Comparison of ENCODE assay signal across 8 cellular contexts in the genomic region with DNA sequence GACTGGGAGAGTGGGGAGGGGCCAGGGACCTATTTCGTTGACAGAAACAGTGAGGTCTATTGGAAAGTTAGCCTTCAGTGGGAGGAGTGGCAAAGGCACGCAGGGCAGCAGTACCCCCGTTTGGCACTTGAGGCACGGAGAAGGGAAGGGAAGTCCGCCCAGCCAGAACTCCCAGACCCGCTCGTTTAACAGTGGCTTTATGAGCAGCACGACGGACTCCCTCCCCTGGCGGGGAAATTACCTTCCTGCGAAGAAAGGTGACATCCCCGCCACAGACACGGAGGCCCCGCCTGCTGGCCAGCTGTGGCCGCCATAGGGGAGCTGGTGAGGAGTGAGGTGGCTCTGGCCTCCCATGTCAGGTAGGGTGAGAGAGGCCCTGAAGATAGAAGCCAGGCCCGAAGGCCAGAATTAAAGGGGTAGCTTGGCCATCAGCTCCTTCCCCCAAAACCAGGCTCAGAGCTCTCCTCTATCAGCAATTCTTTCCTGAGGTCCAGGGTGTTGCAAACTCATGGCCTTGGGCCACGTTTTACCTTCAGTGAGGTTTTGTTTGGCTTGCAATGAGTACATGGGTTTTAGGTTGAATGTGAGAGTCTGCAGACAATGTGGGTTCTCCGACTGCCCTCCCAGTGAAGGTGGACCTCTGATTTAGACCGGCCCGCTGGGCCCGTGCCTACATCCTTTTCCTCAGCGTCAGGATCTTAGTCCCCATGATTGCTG.
DNase-seq lines count a peak whose midpoint lies in the region; ATAC-seq and TF ChIP-seq lines count a peak whose summit lies in the region.

No MANE protein-coding gene starts in this region.

- H4K20me1 ChIP-seq in smooth muscle cell (ENCODE audit: low read depth) = no peaks in the 10 kb centered on the region

- DNase-seq in activated CD8-positive, alpha-beta T cell treated with anti-CD3 and anti-CD28 coated beads for 36 hours = peak; percentile 58
- no peak for DNase-seq in activated CD8-positive, alpha-beta T cell treated with anti-CD3 and anti-CD28 coated beads, Interleukin-2, amount 10 ng/mL, durations not matched to agents 7 days and 5 days
- DNase-seq in esophagus squamous epithelium (lab: John Stamatoyannopoulos, UW) (no peak), smooth muscle cell (lab: John Stamatoyannopoulos, UW; ENCODE audit: unreplicated experiment) (no peak), erythroblast (lab: John Stamatoyannopoulos, UW) (no peak), HFFc6 (no peak)

- no peaks in the 10 kb centered on the region for H3K36me3 ChIP-seq in HUES48 (ENCODE audit: control insufficient read depth, insufficient read depth, low read length)
- H3K36me3 ChIP-seq in esophagus squamous epithelium = no peaks in the 10 kb centered on the region
- no peaks in the 10 kb centered on the region for H3K36me3 ChIP-seq in smooth muscle cell (ENCODE audit: low read depth)

- intact Hi-C loops in activated CD8-positive, alpha-beta T cell treated with anti-CD3 and anti-CD28 coated beads for 36 hours (cut with micrococcal nuclease) = no loop called here
- intact Hi-C loops in esophagus squamous epithelium (cut with DNase I) = no loop called here

- no peak for ATAC-seq in activated CD8-positive, alpha-beta T cell treated with anti-CD3 and anti-CD28 coated beads for 36 hours
- ATAC-seq in activated CD8-positive, alpha-beta T cell treated with anti-CD3 and anti-CD28 coated beads, Interleukin-2, amount 10 ng/mL, durations not matched to agents 7 days and 5 days = no peak
- no peak for ATAC-seq in HG03196 (IDR thresholded peaks at IDR 0.05; ENCODE audit: unreplicated experiment)

- H3K9me3 Mint-ChIP-seq in activated CD8-positive, alpha-beta T cell treated with anti-CD3 and anti-CD28 coated beads for 36 hours = no peaks in the 10 kb centered on the region
- no peaks in the 10 kb centered on the region for H3K9me3 Mint-ChIP-seq in activated CD8-positive, alpha-beta T cell treated with anti-CD3 and anti-CD28 coated beads, Interleukin-2, amount 10 ng/mL, durations not matched to agents 7 days and 5 days (ENCODE audit: insufficient read depth)
- no peaks in the 10 kb centered on the region for H3K9me3 Mint-ChIP-seq in HFFc6

- peaks cover 8% of the 10 kb centered on the region for H3K36me3 Mint-ChIP-seq in activated CD8-positive, alpha-beta T cell treated with anti-CD3 and anti-CD28 coated beads for 36 hours (ENCODE audit: low read depth)
- H3K36me3 Mint-ChIP-seq in activated CD8-positive, alpha-beta T cell treated with anti-CD3 and anti-CD28 coated beads, Interleukin-2, amount 10 ng/mL, durations not matched to agents 7 days and 5 days (ENCODE audit: low read depth) = no peaks in the 10 kb centered on the region
- no peaks in the 10 kb centered on the region for H3K36me3 Mint-ChIP-seq in HFFc6 (ENCODE audit: low read depth)

- H3K9ac ChIP-seq in HUES48 (ENCODE audit: low read depth, low read length) (no peak overlapping the region), smooth muscle cell (ENCODE audit: low read depth) (peak overlapping the region; percentile 60)

- WGBS in esophagus squamous epithelium, 2 donors = 80 to 81% methylated on average over 11 to 16 of the region's 22 CpGs
- WGBS in smooth muscle cell (ENCODE audit: low lambda C conversion rate) = 66% methylated on average over 22 of the region's 22 CpGs

- peaks cover 5% of the 10 kb centered on the region for H3F3A ChIP-seq in smooth muscle cell (ENCODE audit: low read depth)

- CTCF ChIA-PET in activated CD8-positive, alpha-beta T cell treated with anti-CD3 and anti-CD28 coated beads for 36 hours (lab: Charles Lee) = interaction anchor here (1.0 to 1.6 kb wide), 3 partner anchors 75 to 279 kb away, joined by 3 to 5 read pairs (median 4); no protein-coding TSS in a partner anchor
- CTCF ChIA-PET in activated CD8-positive, alpha-beta T cell treated with anti-CD3 and anti-CD28 coated beads, Interleukin-2, amount 10 ng/mL, durations not matched to agents 7 days and 5 days (lab: Charles Lee) = interaction anchor here (1.1 kb wide), 1 partner anchor 17 kb away, joined by 3 read pairs; no protein-coding TSS in a partner anchor

- no peak overlapping the region for H2AFZ ChIP-seq in smooth muscle cell (ENCODE audit: low read depth)

- H3K4me2 ChIP-seq in smooth muscle cell = peak overlapping the region; percentile 84

- peaks cover 18% of the 10 kb centered on the region for H3K27me3 ChIP-seq in HUES48 (ENCODE audit: control insufficient read depth, insufficient read depth, low read length)
- peaks cover 0 to 66% (median 3%) of the 10 kb centered on the region in 4 donors for H3K27me3 ChIP-seq in esophagus squamous epithelium
- no peaks in the 10 kb centered on the region for H3K27me3 ChIP-seq in smooth muscle cell (ENCODE audit: low read depth)

- H3K9me3 ChIP-seq in HUES48 (ENCODE audit: control insufficient read depth, insufficient read depth, low read length) (no peaks in the 10 kb centered on the region), esophagus squamous epithelium (no peaks in the 10 kb centered on the region), smooth muscle cell (replicated peaks; ENCODE audit: low read depth) (no peaks in the 10 kb centered on the region)

- H3K27ac Mint-ChIP-seq in activated CD8-positive, alpha-beta T cell treated with anti-CD3 and anti-CD28 coated beads for 36 hours = no peak overlapping the region
- no peak overlapping the region for H3K27ac Mint-ChIP-seq in activated CD8-positive, alpha-beta T cell treated with anti-CD3 and anti-CD28 coated beads, Interleukin-2, amount 10 ng/mL, durations not matched to agents 7 days and 5 days
- H3K27ac Mint-ChIP-seq in HFFc6 = no peak overlapping the region

- TF ChIP-seq POLR2A in esophagus squamous epithelium (IDR thresholded peaks at IDR 0.05) (no peak), erythroblast (IDR thresholded peaks at IDR 0.05; ENCODE audit: low read length) (no peak)

- POLR2A ChIA-PET in activated CD8-positive, alpha-beta T cell treated with anti-CD3 and anti-CD28 coated beads for 36 hours (lab: Charles Lee) = interaction anchor here (0.7 to 1.2 kb wide), 3 partner anchors 12 to 138 kb away, joined by 3 to 4 read pairs (median 3); no protein-coding TSS in a partner anchor
- POLR2A ChIA-PET in activated CD8-positive, alpha-beta T cell treated with anti-CD3 and anti-CD28 coated beads, Interleukin-2, amount 10 ng/mL, durations not matched to agents 7 days and 5 days (lab: Charles Lee) = no interaction called here

- H3K27me3 Mint-ChIP-seq in activated CD8-positive, alpha-beta T cell treated with anti-CD3 and anti-CD28 coated beads for 36 hours = peaks cover 34% of the 10 kb centered on the region
- peaks cover 20% of the 10 kb centered on the region for H3K27me3 Mint-ChIP-seq in activated CD8-positive, alpha-beta T cell treated with anti-CD3 and anti-CD28 coated beads, Interleukin-2, amount 10 ng/mL, durations not matched to agents 7 days and 5 days (ENCODE audit: low read depth)
- H3K27me3 Mint-ChIP-seq in HFFc6 (ENCODE audit: insufficient read depth) = peaks cover 6% of the 10 kb centered on the region; the same call in 1 of the 2 replicates

- peaks cover 34% of the 10 kb centered on the region for H3K4me1 Mint-ChIP-seq in activated CD8-positive, alpha-beta T cell treated with anti-CD3 and anti-CD28 coated beads for 36 hours (ENCODE audit: low read depth)
- peaks cover 28% of the 10 kb centered on the region for H3K4me1 Mint-ChIP-seq in activated CD8-positive, alpha-beta T cell treated with anti-CD3 and anti-CD28 coated beads, Interleukin-2, amount 10 ng/mL, durations not matched to agents 7 days and 5 days (ENCODE audit: low read depth)
- H3K4me1 Mint-ChIP-seq in HFFc6 (ENCODE audit: low read depth) = peaks cover 32% of the 10 kb centered on the region

- peak overlapping the region; percentile 95 for H3K4me3 Mint-ChIP-seq in activated CD8-positive, alpha-beta T cell treated with anti-CD3 and anti-CD28 coated beads for 36 hours
- H3K4me3 Mint-ChIP-seq in activated CD8-positive, alpha-beta T cell treated with anti-CD3 and anti-CD28 coated beads, Interleukin-2, amount 10 ng/mL, durations not matched to agents 7 days and 5 days = no peak overlapping the region
- no peak overlapping the region for H3K4me3 Mint-ChIP-seq in HFFc6

- TF ChIP-seq CTCF in activated CD8-positive, alpha-beta T cell treated with anti-CD3 and anti-CD28 coated beads for 36 hours (IDR thresholded peaks at IDR 0.05) = no peak
- TF ChIP-seq CTCF in esophagus squamous epithelium (IDR thresholded peaks at IDR 0.05) = no peak
- no peak for TF ChIP-seq CTCF in smooth muscle cell (IDR thresholded peaks at IDR 0.05; ENCODE audit: borderline replicate concordance, insufficient read depth, poor library complexity, severe bottlenecking)
- no peak for TF ChIP-seq CTCF in HFFc6 (IDR thresholded peaks at IDR 0.05)

- H3K27ac ChIP-seq in HUES48 (ENCODE audit: low read depth, low read length) (peak overlapping the region; percentile 94), esophagus squamous epithelium (no peak overlapping the region), smooth muscle cell (ENCODE audit: low read depth) (peak overlapping the region; percentile 56)

- H3K4me3 ChIP-seq in HUES48 (ENCODE audit: low read depth, low read length) (peak overlapping the region; percentile 59), esophagus squamous epithelium (peak overlapping the region in 3 of 4 donors; percentile 19 to 58 (median 45)), smooth muscle cell (peak overlapping the region; percentile 43)

- no peaks in the 10 kb centered on the region for H3K79me2 ChIP-seq in smooth muscle cell (ENCODE audit: low read depth)

- H3K4me1 ChIP-seq in HUES48 (ENCODE audit: control insufficient read depth, insufficient read depth, low read length) (peaks cover 46% of the 10 kb centered on the region), esophagus squamous epithelium (peaks cover 14 to 19% (median 17%) of the 10 kb centered on the region in 3 donors), smooth muscle cell (ENCODE audit: low read depth) (peaks cover 31% of the 10 kb centered on the region)

Comparison
In these comparisons a context has a peak if more than half of its experiments do, and no peak if none do; other contexts are left out.
1. H3K27ac ChIP-seq: peak in HUES48 (single experiment) and smooth muscle cell (single experiment); none in esophagus squamous epithelium (0 of 4).
2. Peak in every context shown above with its lines, with median percentiles within 50 percentile points of each other: H3K4me3 ChIP-seq.